In genomic region chr5:173868096-173868879, GRCh38 we compare ENCODE assay signal across 16 cellular contexts. TPM values are rescaled to one million over a fixed set of nuclear protein-coding genes. Genes with fewer than 3 reads are reported as not detected.
DNase-seq lines count a peak whose midpoint lies in the region; ATAC-seq, FAIRE-seq and TF ChIP-seq lines count a peak whose summit lies in the region.
"Had no signal": no experiment of that assay in that cellular context is flagged by ENCODE, and none has a peak within 500 bp of the region (broad histone marks: within the 10 kb centered on the region; RNA-seq: fewer than 3 reads in every experiment).

No MANE protein-coding gene starts in this region.

- no peak for ATAC-seq in CD4-positive, alpha-beta T cell (ENCODE audit: poor library complexity)
- no peak for ATAC-seq in GM21825 (IDR thresholded peaks at IDR 0.05; ENCODE audit: unreplicated experiment)
- ATAC-seq: gastroesophageal sphincter, WTC11 had no signal

- H3K9me3 Mint-ChIP-seq in CD4-positive, alpha-beta T cell, result no peaks in the 10 kb centered on the region
- H3K9me3 Mint-ChIP-seq: central memory CD8-positive, alpha-beta T cell had no signal

- CTCF ChIA-PET in CD4-positive, alpha-beta T cell (lab: Charles Lee), result no interaction called here

- peak; percentile 13 for FAIRE-seq in urothelium cell line (lab: Jason Lieb, UNC)
- FAIRE-seq: D721Med, GM12892 had no signal

- H3K4me3 Mint-ChIP-seq in CD4-positive, alpha-beta T cell, result no peak overlapping the region
- H3K4me3 Mint-ChIP-seq: central memory CD8-positive, alpha-beta T cell; WTC11 had no signal

- peak; percentile 83 for DNase-seq in MV-4-11 (lab: John Stamatoyannopoulos, UW)
- DNase-seq in astrocyte of the hippocampus (ENCODE audit: low read depth, low spot score), result peak; percentile 80
- DNase-seq in islet precursor cell, result peak; percentile 96
- peak; percentile 57 for DNase-seq in urothelium cell line (ENCODE audit: low spot score)
- no peak for DNase-seq in CD4-positive, alpha-beta T cell
- no peak for DNase-seq in middle frontal gyrus (ENCODE audit: extremely low spot score, low spot score)
- DNase-seq: lower lobe of right lung, NCI-H1694 treated with DMSO at 0.1 percent for 48 hours, uterus had no signal

- H3K27me3 Mint-ChIP-seq in CD4-positive, alpha-beta T cell, result no peaks in the 10 kb centered on the region

- H3K27ac Mint-ChIP-seq in CD4-positive, alpha-beta T cell, result no peak overlapping the region
- H3K27ac Mint-ChIP-seq: WTC11 had no signal

- H3K27ac ChIP-seq in CD4-positive, alpha-beta T cell (ENCODE audit: low read depth, low read length), result no peak overlapping the region
- H3K27ac ChIP-seq: gastroesophageal sphincter, lower lobe of right lung, RWPE1, uterus had no signal

- intact Hi-C loops in CD4-positive, alpha-beta T cell (cut with DNase I, micrococcal nuclease), result no loop called here

- H3K4me1 Mint-ChIP-seq in CD4-positive, alpha-beta T cell (ENCODE audit: low read depth), result no peaks in the 10 kb centered on the region

- no peaks in the 10 kb centered on the region for H3K27me3 ChIP-seq in CD4-positive, alpha-beta T cell (ENCODE audit: control insufficient read depth, insufficient read depth, low read length)
- H3K27me3 ChIP-seq: gastroesophageal sphincter, uterus had no signal

- no peak for TF ChIP-seq CTCF in CD4-positive, alpha-beta T cell (IDR thresholded peaks at IDR 0.05)

- H3K36me3 Mint-ChIP-seq in CD4-positive, alpha-beta T cell (ENCODE audit: low read depth), result no peaks in the 10 kb centered on the region

- no peaks in the 10 kb centered on the region for H3K9me3 ChIP-seq in CD4-positive, alpha-beta T cell (ENCODE audit: control insufficient read depth, low read length)
- H3K9me3 ChIP-seq: gastroesophageal sphincter, lower lobe of right lung, uterus had no signal

- POLR2A ChIA-PET in CD4-positive, alpha-beta T cell (lab: Charles Lee), result no interaction called here

RNA-seq across cellular contexts. Expression of gene CPEB4, which starts 19.9 kb away (rescaled TPM):
- total RNA-seq in CD4-positive, alpha-beta T cell, result 10 to 100 TPM; 18.3 to 19.2 TPM

Comparison
In these comparisons a context has a peak if more than half of its experiments do, and no peak if none do; other contexts are left out.
1. DNase-seq: peak in MV-4-11 (single experiment), astrocyte of the hippocampus (single experiment), islet precursor cell (single experiment) and urothelium cell line (single experiment); none in CD4-positive, alpha-beta T cell (0 of 10) and middle frontal gyrus (single experiment).